In genomic region chr10:82037076-82037475, GRCh38 we compare ENCODE assay signal across 16 cellular contexts.
DNase-seq lines count a peak whose midpoint lies in the region; ATAC-seq and TF ChIP-seq lines count a peak whose summit lies in the region.
"Had no signal": no experiment of that assay in that cellular context is flagged by ENCODE, and none has a peak within 500 bp of the region (broad histone marks: within the 10 kb centered on the region; RNA-seq: fewer than 3 reads in every experiment).

No MANE protein-coding gene starts in this region.

- intact Hi-C loops in breast epithelium (cut with DNase I; ENCODE audit: low total_unique reads): no loop called here
- intact Hi-C loops in testis (cut with DNase I; ENCODE audit: low total_unique reads): no loop called here

- CTCF ChIA-PET in HEK293T (lab: Yijun Ruan, JAX): no interaction called here

- TF ChIP-seq CTCF in breast epithelium (IDR thresholded peaks at IDR 0.05) (no peak), testis (IDR thresholded peaks at IDR 0.05) (no peak)

- H3K27me3 ChIP-seq in MG63 (no peaks in the 10 kb centered on the region), breast epithelium (no peaks in the 10 kb centered on the region), testis (no peaks in the 10 kb centered on the region)
- H3K27me3 ChIP-seq: SJCRH30 had no signal

- DNase-seq in MG63: peak; percentile 22
- peak; percentile 74 to 90 for DNase-seq in breast epithelium (ENCODE audit: low spot score in 2 of 2)
- DNase-seq in medulla oblongata (ENCODE audit: extremely low spot score): peak; percentile 93
- DNase-seq in testis: peak; percentile 61
- no peak for DNase-seq in HEK293T (ENCODE audit: extremely low spot score)
- DNase-seq in NCI-H2227 (lab: John Stamatoyannopoulos, UW; ENCODE audit: unreplicated experiment): no peak
- DNase-seq: activated CD8-positive, alpha-beta T cell treated with anti-CD3 and anti-CD28 coated beads, Interleukin-2, amount 10 ng/mL, durations not matched to agents 7 days and 5 days; activated T-cell treated with anti-CD3 and anti-CD28 coated beads, Interleukin-2, amount 50 U/mL, for 24 hours; foreskin fibroblast; kidney glomerular epithelial cell; SJCRH30; stimulated activated CD4-positive, alpha-beta T cell treated with anti-CD3 and anti-CD28 coated beads, Interleukin-12 subunit alpha, Interleukin-12 subunit beta, amount 100 ng/mL, for 4 hours; stimulated activated CD8-positive, alpha-beta memory T cell treated with anti-CD3 and anti-CD28 coated beads, Interleukin-4, amount 100 ng/mL, for 48 hours had no signal

- H3K4me3 ChIP-seq in MG63 (no peak overlapping the region), breast epithelium (no peak overlapping the region), testis (no peak overlapping the region)
- H3K4me3 ChIP-seq: SJCRH30 had no signal

- no peak for ATAC-seq in GM21515 (IDR thresholded peaks at IDR 0.05; ENCODE audit: unreplicated experiment)
- ATAC-seq: activated CD8-positive, alpha-beta T cell treated with anti-CD3 and anti-CD28 coated beads, Interleukin-2, amount 10 ng/mL, durations not matched to agents 7 days and 5 days; WTC11 had no signal

- POLR2A ChIA-PET in HEK293T (lab: Yijun Ruan, JAX): no interaction called here

- H3K4me1 ChIP-seq in breast epithelium: no peaks in the 10 kb centered on the region
- H3K4me1 ChIP-seq in testis: no peaks in the 10 kb centered on the region
- H3K4me1 ChIP-seq: SJCRH30 had no signal

- H3K36me3 ChIP-seq in MG63 (no peaks in the 10 kb centered on the region), breast epithelium (no peaks in the 10 kb centered on the region), testis (ENCODE audit: low read depth, missing control alignments) (no peaks in the 10 kb centered on the region)
- H3K36me3 ChIP-seq: SJCRH30 had no signal

- peak overlapping the region; percentile 14 to 54 for H3K27ac ChIP-seq in breast epithelium
- no peak overlapping the region for H3K27ac ChIP-seq in testis
- H3K27ac ChIP-seq: HL-60, SJCRH30 had no signal

- H3K9me3 ChIP-seq in MG63: no peaks in the 10 kb centered on the region
- no peaks in the 10 kb centered on the region for H3K9me3 ChIP-seq in breast epithelium
- H3K9me3 ChIP-seq in testis: no peaks in the 10 kb centered on the region
- H3K9me3 ChIP-seq: SJCRH30 had no signal

- TF ChIP-seq POLR2A in breast epithelium (IDR thresholded peaks at IDR 0.05): no peak
- TF ChIP-seq POLR2A in testis (IDR thresholded peaks at IDR 0.05): no peak

TF ChIP-seq in HEK293T, 16 proteins besides CTCF, POLR2A, EP300 and RAD21:
- TF ChIP-seq, protein P1, sequence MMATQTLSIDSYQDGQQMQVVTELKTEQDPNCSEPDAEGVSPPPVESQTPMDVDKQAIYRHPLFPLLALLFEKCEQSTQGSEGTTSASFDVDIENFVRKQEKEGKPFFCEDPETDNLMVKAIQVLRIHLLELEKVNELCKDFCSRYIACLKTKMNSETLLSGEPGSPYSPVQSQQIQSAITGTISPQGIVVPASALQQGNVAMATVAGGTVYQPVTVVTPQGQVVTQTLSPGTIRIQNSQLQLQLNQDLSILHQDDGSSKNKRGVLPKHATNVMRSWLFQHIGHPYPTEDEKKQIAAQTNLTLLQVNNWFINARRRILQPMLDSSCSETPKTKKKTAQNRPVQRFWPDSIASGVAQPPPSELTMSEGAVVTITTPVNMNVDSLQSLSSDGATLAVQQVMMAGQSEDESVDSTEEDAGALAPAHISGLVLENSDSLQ (IDR thresholded peaks at IDR 0.05): no peak
- TF ChIP-seq ZNF384 (IDR thresholded peaks at IDR 0.05) (no peak), BHLHE40 (IDR thresholded peaks at IDR 0.05; ENCODE audit: borderline replicate concordance) (no peak), ELF4 (IDR thresholded peaks at IDR 0.05) (no peak), FOXA1 (IDR thresholded peaks at IDR 0.05) (no peak), NFRKB (IDR thresholded peaks at IDR 0.05) (no peak), HDGF (IDR thresholded peaks at IDR 0.05; ENCODE audit: borderline replicate concordance) (no peak), CTBP1 (IDR thresholded peaks at IDR 0.05; ENCODE audit: borderline replicate concordance) (no peak), L3MBTL2 (conservative IDR thresholded peaks at IDR 0.05) (no peak), ARNT (IDR thresholded peaks at IDR 0.05) (no peak), TARDBP (IDR thresholded peaks at IDR 0.05) (no peak), FOXK2 (IDR thresholded peaks at IDR 0.05) (no peak), LEF1 (IDR thresholded peaks at IDR 0.05; ENCODE audit: borderline replicate concordance) (no peak), SP1 (IDR thresholded peaks at IDR 0.05) (no peak), SUZ12 (IDR thresholded peaks at IDR 0.05) (no peak)

Comparison
In these comparisons a context has a peak if more than half of its experiments do, and no peak if none do; other contexts are left out.
1. DNase-seq: peak in MG63 (single experiment), breast epithelium (2 of 2), medulla oblongata (single experiment) and testis (single experiment); none in HEK293T (single experiment) and NCI-H2227 (single experiment).
2. H3K27ac ChIP-seq: peak in breast epithelium (2 of 2); none in testis (0 of 2).